8 cellular contexts compared by ENCODE assay signal in the genomic region with DNA sequence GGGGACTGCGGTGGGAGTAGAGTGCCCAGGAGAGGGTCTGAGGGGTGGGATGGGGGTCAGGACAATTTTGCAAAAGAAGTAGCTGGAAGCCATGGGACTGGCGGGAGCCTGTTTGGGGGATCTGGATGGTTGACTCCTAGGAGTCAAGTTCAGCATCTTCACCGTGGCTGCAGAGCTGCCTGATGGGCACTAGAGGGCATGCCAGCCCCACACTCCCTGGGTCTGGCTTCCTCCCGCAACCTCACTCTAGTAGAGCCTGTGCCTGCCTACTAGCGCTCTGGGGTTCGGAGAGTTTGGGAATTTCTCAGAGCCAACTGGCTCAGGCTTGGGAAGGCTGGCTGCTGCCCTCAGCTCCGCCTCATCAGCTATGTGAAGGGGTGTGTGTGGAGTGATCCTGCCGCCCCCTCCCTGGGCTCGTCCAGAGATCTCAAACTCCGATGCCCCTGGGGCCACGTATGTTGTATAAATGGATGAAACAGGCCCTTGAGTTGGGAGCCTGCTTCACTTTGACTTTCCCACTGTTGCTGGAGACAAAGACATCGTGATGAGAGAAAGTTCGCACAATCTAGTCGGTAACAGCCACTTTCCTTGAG.
DNase-seq lines count a peak whose midpoint lies in the region; ATAC-seq lines count a peak whose summit lies in the region.

No MANE protein-coding gene starts in this region.

- DNase-seq in ELF-1 (ENCODE audit: low read depth, low spot score): peak; percentile 82
- peak; percentile 13 for DNase-seq in NCI-H2107 (lab: John Stamatoyannopoulos, UW)
- peak; percentile 21 for DNase-seq in activated CD4-positive, CD25-positive, alpha-beta regulatory T cell treated with anti-CD3 and anti-CD28 coated beads, Interleukin-2, amount 50 U/mL, for 16 hours (ENCODE audit: low read depth, low spot score)
- peak; percentile 53 for DNase-seq in central memory CD4-positive, alpha-beta T cell
- DNase-seq in kidney tubule cell (ENCODE audit: low spot score): peak; percentile 74
- DNase-seq in stimulated activated CD4-positive, alpha-beta T cell treated with anti-CD3 and anti-CD28 coated beads, Interleukin-4, amount 100 ng/mL, for 24 hours: peak; percentile 76

- ATAC-seq in HG02571 (IDR thresholded peaks at IDR 0.05; ENCODE audit: unreplicated experiment): peak; percentile 51
- ATAC-seq in GM21381 (IDR thresholded peaks at IDR 0.05; ENCODE audit: unreplicated experiment): no peak

Comparison
In these comparisons a context has a peak if more than half of its experiments do, and no peak if none do; other contexts are left out.
1. DNase-seq: peak in every context shown above with its lines; median percentile 82 in ELF-1; 76 in stimulated activated CD4-positive, alpha-beta T cell treated with anti-CD3 and anti-CD28 coated beads, Interleukin-4, amount 100 ng/mL, for 24 hours; 74 in kidney tubule cell; 53 in central memory CD4-positive, alpha-beta T cell; 21 in activated CD4-positive, CD25-positive, alpha-beta regulatory T cell treated with anti-CD3 and anti-CD28 coated beads, Interleukin-2, amount 50 U/mL, for 16 hours; 13 in NCI-H2107.